Comparison of ENCODE assay signal across 1 cellular context in genomic region chr7:121278120-121279021, GRCh38.
TF ChIP-seq lines count a peak whose summit lies in the region.

No MANE protein-coding gene starts in this region.

TF ChIP-seq in HCT116, 20 proteins besides CTCF, POLR2A, EP300 and RAD21 (continued from another document):
- TF ChIP-seq, protein P1, sequence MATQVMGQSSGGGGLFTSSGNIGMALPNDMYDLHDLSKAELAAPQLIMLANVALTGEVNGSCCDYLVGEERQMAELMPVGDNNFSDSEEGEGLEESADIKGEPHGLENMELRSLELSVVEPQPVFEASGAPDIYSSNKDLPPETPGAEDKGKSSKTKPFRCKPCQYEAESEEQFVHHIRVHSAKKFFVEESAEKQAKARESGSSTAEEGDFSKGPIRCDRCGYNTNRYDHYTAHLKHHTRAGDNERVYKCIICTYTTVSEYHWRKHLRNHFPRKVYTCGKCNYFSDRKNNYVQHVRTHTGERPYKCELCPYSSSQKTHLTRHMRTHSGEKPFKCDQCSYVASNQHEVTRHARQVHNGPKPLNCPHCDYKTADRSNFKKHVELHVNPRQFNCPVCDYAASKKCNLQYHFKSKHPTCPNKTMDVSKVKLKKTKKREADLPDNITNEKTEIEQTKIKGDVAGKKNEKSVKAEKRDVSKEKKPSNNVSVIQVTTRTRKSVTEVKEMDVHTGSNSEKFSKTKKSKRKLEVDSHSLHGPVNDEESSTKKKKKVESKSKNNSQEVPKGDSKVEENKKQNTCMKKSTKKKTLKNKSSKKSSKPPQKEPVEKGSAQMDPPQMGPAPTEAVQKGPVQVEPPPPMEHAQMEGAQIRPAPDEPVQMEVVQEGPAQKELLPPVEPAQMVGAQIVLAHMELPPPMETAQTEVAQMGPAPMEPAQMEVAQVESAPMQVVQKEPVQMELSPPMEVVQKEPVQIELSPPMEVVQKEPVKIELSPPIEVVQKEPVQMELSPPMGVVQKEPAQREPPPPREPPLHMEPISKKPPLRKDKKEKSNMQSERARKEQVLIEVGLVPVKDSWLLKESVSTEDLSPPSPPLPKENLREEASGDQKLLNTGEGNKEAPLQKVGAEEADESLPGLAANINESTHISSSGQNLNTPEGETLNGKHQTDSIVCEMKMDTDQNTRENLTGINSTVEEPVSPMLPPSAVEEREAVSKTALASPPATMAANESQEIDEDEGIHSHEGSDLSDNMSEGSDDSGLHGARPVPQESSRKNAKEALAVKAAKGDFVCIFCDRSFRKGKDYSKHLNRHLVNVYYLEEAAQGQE (IDR thresholded peaks at IDR 0.05; ENCODE audit: low read depth): no peak
- TF ChIP-seq YY1 (IDR thresholded peaks at IDR 0.05; ENCODE audit: extremely low read depth, insufficient replicate concordance, low read depth, low read length): peak; percentile 48
- no peak for TF ChIP-seq ZFX (IDR thresholded peaks at IDR 0.05)
- TF ChIP-seq EZH2 (IDR thresholded peaks at IDR 0.05): no peak
- no peak for TF ChIP-seq EZH2phosphoT487 (IDR thresholded peaks at IDR 0.05; ENCODE audit: borderline replicate concordance)
- TF ChIP-seq SRF (IDR thresholded peaks at IDR 0.05; ENCODE audit: low read depth): peak; percentile 83
- peak; percentile 70 for TF ChIP-seq JUND (IDR thresholded peaks at IDR 0.05)
- TF ChIP-seq, protein P2, sequence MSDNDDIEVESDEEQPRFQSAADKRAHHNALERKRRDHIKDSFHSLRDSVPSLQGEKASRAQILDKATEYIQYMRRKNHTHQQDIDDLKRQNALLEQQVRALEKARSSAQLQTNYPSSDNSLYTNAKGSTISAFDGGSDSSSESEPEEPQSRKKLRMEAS (IDR thresholded peaks at IDR 0.05): no peak
- TF ChIP-seq TCF7L2 (IDR thresholded peaks at IDR 0.05; ENCODE audit: borderline replicate concordance, extremely low read depth, insufficient read depth, insufficient read length): no peak
